ENCODE assay signal across 18 cellular contexts in genomic region chr18:76839395-76839794, GRCh38. TPM values are rescaled to one million over a fixed set of nuclear protein-coding genes. Genes with fewer than 3 reads are reported as not detected.
DNase-seq lines count a peak whose midpoint lies in the region; ATAC-seq and TF ChIP-seq lines count a peak whose summit lies in the region.
"Had no signal": no experiment of that assay in that cellular context is flagged by ENCODE, and none has a peak within 500 bp of the region (broad histone marks: within the 10 kb centered on the region; RNA-seq: fewer than 3 reads in every experiment).

No MANE protein-coding gene starts in this region.

- H4K20me1 ChIP-seq in GM23248 (ENCODE audit: insufficient read depth) (no peaks in the 10 kb centered on the region), PC-9 (ENCODE audit: insufficient read depth) (peaks cover 4% of the 10 kb centered on the region; the same call in 1 of the 2 replicates)

- H3F3A ChIP-seq in GM23248 (ENCODE audit: insufficient read depth) (peaks cover 15% of the 10 kb centered on the region), PC-9 (ENCODE audit: insufficient read depth, low read depth) (peaks cover 6% of the 10 kb centered on the region; the same call in 1 of the 2 replicates)

- no peak overlapping the region for H2AK5ac ChIP-seq in mesenchymal stem cell (ENCODE audit: low read length, severe bottlenecking)

- H3K18ac ChIP-seq in mesenchymal stem cell (ENCODE audit: low read depth in 1 of 2, low read length in 2 of 2): no peak overlapping the region

- H3K4me3 Mint-ChIP-seq in stimulated activated memory B cell treated with anti-CD40 and anti-IgM and Interleukin-4, amounts not matched to agents 10 μg/mL and 1 μg/mL and 100 μg/mL, for 72 hours: no peak overlapping the region
- H3K4me3 Mint-ChIP-seq: GM23338 had no signal

- peaks cover 38% of the 10 kb centered on the region for H3K4me1 Mint-ChIP-seq in stimulated activated memory B cell treated with anti-CD40 and anti-IgM and Interleukin-4, amounts not matched to agents 10 μg/mL and 1 μg/mL and 100 μg/mL, for 72 hours

- peak overlapping the region; percentile 38 for H3K27ac ChIP-seq in GM23248
- H3K27ac ChIP-seq in mesenchymal stem cell (ENCODE audit: low read length, poor library complexity, severe bottlenecking): no peak overlapping the region
- H3K27ac ChIP-seq in subcutaneous abdominal adipose tissue (ENCODE audit: low read depth, low read length): peak overlapping the region; percentile 66
- no peak overlapping the region for H3K27ac ChIP-seq in PC-9
- H3K27ac ChIP-seq: C4-2B had no signal

- no TSS peak for BruUV-seq in PC-9 (replicated peaks; lab: Mats Ljungman, UMichigan)

- H3K4me2 ChIP-seq in GM23248 (ENCODE audit: unreplicated experiment): peak overlapping the region; percentile 66
- no peak overlapping the region for H3K4me2 ChIP-seq in mesenchymal stem cell (ENCODE audit: low read length, poor library complexity, severe bottlenecking)
- no peak overlapping the region for H3K4me2 ChIP-seq in PC-9
- H3K4me2 ChIP-seq: GM23338 had no signal

- H3K9ac ChIP-seq in GM23248: peak overlapping the region; percentile 61
- H3K9ac ChIP-seq in endocrine pancreas (ENCODE audit: control insufficient read depth, insufficient read depth, low read length): no peak overlapping the region
- peak overlapping the region; percentile 37 for H3K9ac ChIP-seq in mesenchymal stem cell (ENCODE audit: low read length)
- H3K9ac ChIP-seq in subcutaneous abdominal adipose tissue (ENCODE audit: low read length in 5 of 5): peak overlapping the region in 2 of 5 donors; percentile 17 to 34

- no peak overlapping the region for H2BK120ac ChIP-seq in mesenchymal stem cell (ENCODE audit: low read depth, low read length)

- H3K4me1 ChIP-seq in GM23248 (ENCODE audit: insufficient read depth) (peaks cover 25% of the 10 kb centered on the region), endocrine pancreas (ENCODE audit: control insufficient read depth, insufficient read depth, low read length) (no peaks in the 10 kb centered on the region), mesenchymal stem cell (ENCODE audit: control insufficient read depth, insufficient read depth, low read depth, low read length) (peaks cover 2% of the 10 kb centered on the region), subcutaneous abdominal adipose tissue (ENCODE audit: control insufficient read depth in 5 of 5, insufficient read depth in 5 of 5, low read length in 5 of 5) (peaks cover 0 to 23% (median 16%) of the 10 kb centered on the region in 5 donors), PC-9 (replicated peaks; ENCODE audit: insufficient read depth) (peaks cover 26% of the 10 kb centered on the region)

- no peak overlapping the region for H2BK15ac ChIP-seq in mesenchymal stem cell (ENCODE audit: low read depth, poor library complexity, severe bottlenecking)

- CTCF ChIA-PET in PC-9 (lab: Charles Lee): no interaction called here

- H3K79me2 ChIP-seq in GM23248 (ENCODE audit: insufficient read depth) (peaks cover 96% of the 10 kb centered on the region), PC-9 (ENCODE audit: low read depth) (peaks cover 64% of the 10 kb centered on the region)

- no peak overlapping the region for H3K4ac ChIP-seq in mesenchymal stem cell (ENCODE audit: low read depth in 1 of 2, low read length in 2 of 2)

- H3K9me3 ChIP-seq in GM23248 (ENCODE audit: low read depth) (no peaks in the 10 kb centered on the region), endocrine pancreas (ENCODE audit: control insufficient read depth, low read length) (no peaks in the 10 kb centered on the region), mesenchymal stem cell (ENCODE audit: control insufficient read depth, low read length) (no peaks in the 10 kb centered on the region), subcutaneous abdominal adipose tissue (ENCODE audit: control insufficient read depth in 5 of 5, low read length in 5 of 5) (no peaks in the 10 kb centered on the region), PC-9 (ENCODE audit: insufficient read depth, low read depth) (no peaks in the 10 kb centered on the region)

- intact Hi-C loops in PC-9 (cut with micrococcal nuclease; ENCODE audit: unreplicated experiment): no loop called here

- 50 to 54% methylated on average over 2 of the region's 2 CpGs for WGBS in GM23248 (ENCODE audit: low coverage in 1 of 2, low lambda C conversion rate in 2 of 2, missing lambda C conversion rate in 2 of 2), 2 experiments
- 80% methylated on average over 2 of the region's 2 CpGs for WGBS in mesenchymal stem cell

- no peak for ATAC-seq in stimulated activated memory B cell treated with anti-CD40 and anti-IgM and Interleukin-4, amounts not matched to agents 10 μg/mL and 1 μg/mL and 100 μg/mL, for 72 hours
- no peak for ATAC-seq in omental fat pad (ENCODE audit: low FRiP score)
- ATAC-seq: GM23338 had no signal

- peaks cover 2% of the 10 kb centered on the region for H3K36me3 Mint-ChIP-seq in stimulated activated memory B cell treated with anti-CD40 and anti-IgM and Interleukin-4, amounts not matched to agents 10 μg/mL and 1 μg/mL and 100 μg/mL, for 72 hours

- no peaks in the 10 kb centered on the region for H3K9me3 Mint-ChIP-seq in stimulated activated memory B cell treated with anti-CD40 and anti-IgM and Interleukin-4, amounts not matched to agents 10 μg/mL and 1 μg/mL and 100 μg/mL, for 72 hours
- H3K9me3 Mint-ChIP-seq: GM23338 had no signal

- no peak overlapping the region for H3K27ac Mint-ChIP-seq in stimulated activated memory B cell treated with anti-CD40 and anti-IgM and Interleukin-4, amounts not matched to agents 10 μg/mL and 1 μg/mL and 100 μg/mL, for 72 hours
- H3K27ac Mint-ChIP-seq: GM23338 had no signal

- H2BK5ac ChIP-seq in mesenchymal stem cell (ENCODE audit: low read depth, low read length, poor library complexity, severe bottlenecking): no peak overlapping the region

- H3K9me2 ChIP-seq in GM23248 (ENCODE audit: insufficient read depth): no peaks in the 10 kb centered on the region
- no peaks in the 10 kb centered on the region for H3K9me2 ChIP-seq in PC-9 (ENCODE audit: insufficient read depth)

- POLR2A ChIA-PET in PC-9 (lab: Charles Lee; ENCODE audit: unreplicated experiment): no interaction called here

- H3K79me1 ChIP-seq in mesenchymal stem cell (replicated peaks; ENCODE audit: low read length, poor library complexity, severe bottlenecking): peaks cover 15% of the 10 kb centered on the region

- no peak overlapping the region for H2BK12ac ChIP-seq in mesenchymal stem cell (ENCODE audit: low read length in 2 of 2)

- TF ChIP-seq CTCF in PC-9 (conservative IDR thresholded peaks at IDR 0.05): no peak
- TF ChIP-seq CTCF in omental fat pad (IDR thresholded peaks at IDR 0.05): no peak

- H3K23ac ChIP-seq in mesenchymal stem cell (ENCODE audit: low read length in 2 of 2): no peak overlapping the region

- H3K36me3 ChIP-seq in GM23248 (ENCODE audit: low read depth): no peaks in the 10 kb centered on the region
- H3K36me3 ChIP-seq in endocrine pancreas (ENCODE audit: control insufficient read depth, insufficient read depth, low read length): no peaks in the 10 kb centered on the region
- H3K36me3 ChIP-seq in mesenchymal stem cell (ENCODE audit: control insufficient read depth in 1 of 2, insufficient read depth in 2 of 2, low read depth in 1 of 2, low read length in 2 of 2): no peaks in the 10 kb centered on the region
- no peaks in the 10 kb centered on the region for H3K36me3 ChIP-seq in subcutaneous abdominal adipose tissue (ENCODE audit: control insufficient read depth in 5 of 5, insufficient read depth in 5 of 5, low read length in 5 of 5)
- no peaks in the 10 kb centered on the region for H3K36me3 ChIP-seq in PC-9 (ENCODE audit: low read depth)

- no peaks in the 10 kb centered on the region for H3K27me3 ChIP-seq in GM23248 (replicated peaks; ENCODE audit: insufficient read depth)
- H3K27me3 ChIP-seq in endocrine pancreas (ENCODE audit: control insufficient read depth, insufficient read depth, low read length): no peaks in the 10 kb centered on the region
- H3K27me3 ChIP-seq in mesenchymal stem cell (ENCODE audit: control insufficient read depth in 1 of 2, insufficient read depth in 1 of 2, low read length in 2 of 2): no peaks in the 10 kb centered on the region
- no peaks in the 10 kb centered on the region for H3K27me3 ChIP-seq in subcutaneous abdominal adipose tissue (ENCODE audit: control insufficient read depth in 5 of 5, insufficient read depth in 4 of 5, low read length in 5 of 5)
- no peaks in the 10 kb centered on the region for H3K27me3 ChIP-seq in PC-9 (ENCODE audit: insufficient read depth, low read depth)

- H3K4me3 ChIP-seq in GM23248: peak overlapping the region; percentile 61
- H3K4me3 ChIP-seq in endocrine pancreas (ENCODE audit: control insufficient read depth, insufficient read depth, low read length): peak overlapping the region; percentile 38
- H3K4me3 ChIP-seq in mesenchymal stem cell (ENCODE audit: insufficient read depth in 1 of 2, low read depth in 1 of 2, low read length in 2 of 2): no peak overlapping the region
- no peak overlapping the region for H3K4me3 ChIP-seq in subcutaneous abdominal adipose tissue (ENCODE audit: low read depth in 1 of 5, low read length in 5 of 5)
- H3K4me3 ChIP-seq in PC-9: no peak overlapping the region
- H3K4me3 ChIP-seq: GM23338 had no signal

- in situ Hi-C loops in GM23248 (cut with MboI): no loop called here

- H4K91ac ChIP-seq in mesenchymal stem cell (ENCODE audit: low read length): no peak overlapping the region

- H2AFZ ChIP-seq in GM23248 (peak overlapping the region; percentile 79; the same call in 1 of the 2 replicates), mesenchymal stem cell (ENCODE audit: low read depth, low read length) (no peak overlapping the region), PC-9 (no peak overlapping the region)
- H2AFZ ChIP-seq: GM23338 had no signal

- H4K8ac ChIP-seq in mesenchymal stem cell (ENCODE audit: low read length): no peak overlapping the region

- DNase-seq in GM23248 (peak; percentile 58), mesenchymal stem cell (no peak), PC-9 (no peak), omental fat pad (ENCODE audit: low spot score) (no peak), HPDE6-E6E7 (ENCODE audit: extremely low spot score) (no peak)
- DNase-seq: DMS 273 treated with DMSO at 0.1 percent for 48 hours, GF-D8, KG1, NCI-H1092, NCI-H146, NCI-H2081 treated with DMSO at 0.1 percent for 48 hours, NCI-H510A treated with DMSO at 0.1 percent for 48 hours, SHP77 had no signal

- H3K27me3 Mint-ChIP-seq in stimulated activated memory B cell treated with anti-CD40 and anti-IgM and Interleukin-4, amounts not matched to agents 10 μg/mL and 1 μg/mL and 100 μg/mL, for 72 hours: no peaks in the 10 kb centered on the region

- no peak overlapping the region for H3K14ac ChIP-seq in mesenchymal stem cell (ENCODE audit: low read length in 2 of 2)

RNA-seq across cellular contexts. Expression of gene ZNF236, which starts 17.0 kb away (rescaled TPM):
- 5.1 and 12.4 TPM in 2 replicates for total RNA-seq in GM23248 (2014; rRNA removed; shearing (Covaris generic))
- 2.4 and 4.6 TPM in 2 replicates for polyA plus RNA-seq in GM23248 (2016; fragmentation: Nextera tagmentation; extraction: Ambion mirVana)
- 7.1 TPM for polyA plus RNA-seq in mesenchymal stem cell (2013, experiment 1 of 2)
- 6.6 TPM for polyA plus RNA-seq in mesenchymal stem cell (2013, experiment 2 of 2)
- total RNA-seq in PC-9 (2021): 10.8 and 12.7 TPM in 2 replicates
- 10 to 100 TPM; 14.3 to 18.0 (median 17.0) TPM for total RNA-seq in omental fat pad

Comparison
In these comparisons a context has a peak if more than half of its experiments do, and no peak if none do; other contexts are left out.
1. H3K27ac ChIP-seq: peak in GM23248 (single experiment) and subcutaneous abdominal adipose tissue (single experiment); none in mesenchymal stem cell (single experiment) and PC-9 (single experiment).
2. H3K4me3 ChIP-seq: peak in GM23248 (single experiment) and endocrine pancreas (single experiment); none in mesenchymal stem cell (0 of 2), subcutaneous abdominal adipose tissue (0 of 5) and PC-9 (single experiment).